ENCODE assay signal across 21 cellular contexts in the genomic region with DNA sequence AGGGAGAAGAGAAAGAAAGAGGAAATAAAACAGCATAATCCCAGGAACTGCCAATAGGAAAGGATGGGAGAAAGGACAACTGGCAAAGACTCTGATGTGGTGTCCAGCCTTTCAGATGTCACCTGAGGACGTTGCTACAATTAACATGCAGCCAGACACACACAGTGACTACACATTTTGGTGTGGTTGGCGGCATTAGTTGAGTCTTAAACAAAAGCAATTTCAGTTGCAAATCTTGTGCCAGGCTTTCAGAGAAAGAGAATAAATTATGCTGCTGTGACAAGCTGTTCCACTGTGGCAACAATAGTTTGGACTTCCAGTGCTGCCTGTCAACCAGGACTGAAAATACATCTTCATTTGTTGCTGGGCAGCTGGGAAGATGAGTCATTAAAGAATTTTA.
"Had no signal": no experiment of that assay in that cellular context is flagged by ENCODE, and none has a peak within 500 bp of the region (broad histone marks: within the 10 kb centered on the region; RNA-seq: fewer than 3 reads in every experiment).

No MANE protein-coding gene starts in this region.

- DNase-seq: esophagus squamous epithelium; foreskin fibroblast; immature natural killer cell; kidney; left cardiac atrium; left ventricle myocardium inferior; lower lobe of right lung; mesendoderm; naive thymus-derived CD4-positive, alpha-beta T cell; ovary; right cardiac atrium; small intestine; stimulated activated CD4-positive, alpha-beta T cell treated with anti-CD3 and anti-CD28 coated beads, Interleukin-2, amount 100 ng/mL, for 48 hours; stimulated activated naive CD4-positive, alpha-beta T cell treated with Interleukin-2 at 50 U/mL for 16 hours; thyroid gland; uterus had no signal

- H3K27me3 Mint-ChIP-seq: dendritic cell treated with granulocyte-macrophage colony-stimulating factor and Interleukin-4, amounts not matched to agents 40 ng/mL and 50 ng/mL, for 4 days had no signal

- H3K4me1 Mint-ChIP-seq: naive thymus-derived CD4-positive, alpha-beta T cell had no signal

- H3K4me3 ChIP-seq: esophagus squamous epithelium, gastroesophageal sphincter, left ventricle myocardium inferior, lower lobe of right lung, ovary, suprapubic skin, thyroid gland, uterus had no signal

- H3K9me3 ChIP-seq: esophagus squamous epithelium, gastroesophageal sphincter, left ventricle myocardium inferior, ovary, suprapubic skin, thyroid gland, uterus had no signal

- H3K36me3 Mint-ChIP-seq: naive thymus-derived CD4-positive, alpha-beta T cell; type B pancreatic cell had no signal

- H3K27ac Mint-ChIP-seq: dendritic cell treated with granulocyte-macrophage colony-stimulating factor and Interleukin-4, amounts not matched to agents 40 ng/mL and 50 ng/mL, for 4 days; immature natural killer cell; naive thymus-derived CD4-positive, alpha-beta T cell; progenitor cell of endocrine pancreas; type B pancreatic cell had no signal

- H3K27me3 ChIP-seq: esophagus squamous epithelium, gastroesophageal sphincter, ovary, suprapubic skin, thyroid gland, uterus had no signal

- H3K36me3 ChIP-seq: esophagus squamous epithelium, gastroesophageal sphincter, left ventricle myocardium inferior, lower lobe of right lung, ovary, suprapubic skin, thyroid gland, uterus had no signal

- H3K4me1 ChIP-seq: esophagus squamous epithelium, lower lobe of right lung, suprapubic skin, thyroid gland, uterus had no signal

- ATAC-seq: gastroesophageal sphincter; left cardiac atrium; lower lobe of right lung; naive thymus-derived CD4-positive, alpha-beta T cell; right cardiac atrium had no signal

- H3K4me3 Mint-ChIP-seq: dendritic cell treated with granulocyte-macrophage colony-stimulating factor and Interleukin-4, amounts not matched to agents 40 ng/mL and 50 ng/mL, for 4 days; immature natural killer cell; naive thymus-derived CD4-positive, alpha-beta T cell; type B pancreatic cell had no signal

- H3K27ac ChIP-seq: esophagus squamous epithelium, gastroesophageal sphincter, left ventricle myocardium inferior, lower lobe of right lung, ovary, suprapubic skin, thyroid gland, uterus had no signal

- H3K9me3 Mint-ChIP-seq: dendritic cell treated with granulocyte-macrophage colony-stimulating factor and Interleukin-4, amounts not matched to agents 40 ng/mL and 50 ng/mL, for 4 days; type B pancreatic cell had no signal
